ENCODE assay signal across 1 cellular context in the genomic region with DNA sequence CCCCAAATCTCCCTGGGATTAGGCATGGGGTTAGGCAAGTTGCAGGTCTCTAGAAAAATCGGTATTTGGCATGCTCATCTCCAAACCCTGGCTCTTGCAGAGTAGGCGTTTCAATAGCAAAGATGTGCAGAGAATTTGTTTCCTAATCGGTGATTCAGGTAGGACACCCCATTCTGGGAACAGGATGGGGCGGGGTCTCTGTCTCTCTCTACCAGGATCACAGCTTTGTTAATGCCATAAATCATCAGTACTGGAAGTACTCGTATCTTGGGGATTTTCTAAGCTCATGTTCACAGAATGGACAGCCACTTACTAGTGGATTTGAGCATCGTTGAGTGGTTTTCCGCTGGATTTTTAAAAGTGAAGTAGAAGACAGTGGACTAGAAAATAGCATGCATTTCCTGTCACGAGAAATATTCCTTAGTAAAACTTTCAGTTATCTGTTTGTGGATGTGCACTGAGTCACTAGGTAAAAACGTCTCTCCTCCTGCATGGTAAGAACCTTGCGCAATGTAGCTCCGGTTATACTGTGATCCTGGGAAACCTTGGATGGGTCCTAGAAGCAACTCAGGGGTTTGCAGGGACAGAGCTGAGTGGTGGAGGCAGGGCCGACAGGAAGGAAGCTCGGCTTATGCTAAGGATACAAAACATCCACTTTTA.
TF ChIP-seq lines count a peak whose summit lies in the region.

No MANE protein-coding gene starts in this region.

TF ChIP-seq in HepG2, 621 proteins besides CTCF, POLR2A, EP300 and RAD21:
- TF ChIP-seq MXD4 (CRISPR knock-in tag; IDR thresholded peaks at IDR 0.05) (0 out of 2 replicates have a peak, but pooled peaks have one; percentile 36), NR2F6 (IDR thresholded peaks at IDR 0.05) (no peak), NR2F6 (CRISPR knock-in tag; IDR thresholded peaks at IDR 0.05) (0 out of 2 replicates have a peak, but pooled peaks have one; percentile 1), ZNF143 (CRISPR knock-in tag; IDR thresholded peaks at IDR 0.05) (no peak), U2AF2 (IDR thresholded peaks at IDR 0.05; ENCODE audit: low read depth, low read length) (no peak), HMG20A (CRISPR knock-in tag; IDR thresholded peaks at IDR 0.05; ENCODE audit: borderline replicate concordance) (peak; percentile 16; the same call in 1 of the 2 replicates), BCL6 (CRISPR knock-in tag; IDR thresholded peaks at IDR 0.05) (peak; percentile 26; the same call in 1 of the 2 replicates), ZNF296 (CRISPR knock-in tag; conservative IDR thresholded peaks at IDR 0.05) (no peak), ZNF672 (CRISPR knock-in tag; IDR thresholded peaks at IDR 0.05) (no peak), PHF21A (CRISPR knock-in tag; IDR thresholded peaks at IDR 0.05) (0 out of 2 replicates have a peak, but pooled peaks have one; percentile 39), DMAP1 (CRISPR knock-in tag; IDR thresholded peaks at IDR 0.05) (no peak), FOXA3 (CRISPR knock-in tag; IDR thresholded peaks at IDR 0.05) (0 out of 2 replicates have a peak, but pooled peaks have one; percentile 22), ELF3 (CRISPR knock-in tag; IDR thresholded peaks at IDR 0.05) (0 out of 2 replicates have a peak, but pooled peaks have one; percentile 27), RXRB (CRISPR knock-in tag; IDR thresholded peaks at IDR 0.05; ENCODE audit: borderline replicate concordance) (peak; percentile 28; the same call in 1 of the 2 replicates), GATAD2A (CRISPR knock-in tag; IDR thresholded peaks at IDR 0.05) (peak; percentile 77), RFX1 (IDR thresholded peaks at IDR 0.05) (no peak), FOSL2 (CRISPR knock-in tag; IDR thresholded peaks at IDR 0.05) (peak; percentile 86), NRL (CRISPR knock-in tag; IDR thresholded peaks at IDR 0.05; ENCODE audit: borderline replicate concordance) (no peak), CEBPG (CRISPR knock-in tag; IDR thresholded peaks at IDR 0.05) (peak; percentile 97), CAMTA2 (CRISPR knock-in tag; IDR thresholded peaks at IDR 0.05; ENCODE audit: borderline replicate concordance) (no peak), ZNF614 (CRISPR knock-in tag; IDR thresholded peaks at IDR 0.05; ENCODE audit: borderline replicate concordance) (0 out of 2 replicates have a peak, but pooled peaks have one; percentile 24), SAP130 (CRISPR knock-in tag; IDR thresholded peaks at IDR 0.05; ENCODE audit: low read depth) (peak; percentile 72), CEBPB (IDR thresholded peaks at IDR 0.05; ENCODE audit: borderline replicate concordance, low read depth, low read length) (peak; percentile 96), SMC3 (IDR thresholded peaks at IDR 0.05; ENCODE audit: low read length) (peak; percentile 10; the same call in 1 of the 2 replicates), SOX13 (IDR thresholded peaks at IDR 0.05) (no peak), SOX13 (CRISPR knock-in tag; conservative IDR thresholded peaks at IDR 0.05 in 1 of 2, IDR thresholded peaks at IDR 0.05 in 1 of 2) (peak in 1 of 2 experiments; percentile 22; a peak in 1 of 4 replicates), REXO4 (CRISPR knock-in tag; IDR thresholded peaks at IDR 0.05; ENCODE audit: borderline replicate concordance) (no peak), ETV5 (CRISPR knock-in tag; IDR thresholded peaks at IDR 0.05; ENCODE audit: borderline replicate concordance) (peak; percentile 27; the same call in 1 of the 2 replicates), POLR2AphosphoS5 (IDR thresholded peaks at IDR 0.05; ENCODE audit: low read depth, low read length) (no peak), ZNF12 (CRISPR knock-in tag; IDR thresholded peaks at IDR 0.05) (peak; percentile 55; the same call in 1 of the 2 replicates)
- TF ChIP-seq, protein P1, sequence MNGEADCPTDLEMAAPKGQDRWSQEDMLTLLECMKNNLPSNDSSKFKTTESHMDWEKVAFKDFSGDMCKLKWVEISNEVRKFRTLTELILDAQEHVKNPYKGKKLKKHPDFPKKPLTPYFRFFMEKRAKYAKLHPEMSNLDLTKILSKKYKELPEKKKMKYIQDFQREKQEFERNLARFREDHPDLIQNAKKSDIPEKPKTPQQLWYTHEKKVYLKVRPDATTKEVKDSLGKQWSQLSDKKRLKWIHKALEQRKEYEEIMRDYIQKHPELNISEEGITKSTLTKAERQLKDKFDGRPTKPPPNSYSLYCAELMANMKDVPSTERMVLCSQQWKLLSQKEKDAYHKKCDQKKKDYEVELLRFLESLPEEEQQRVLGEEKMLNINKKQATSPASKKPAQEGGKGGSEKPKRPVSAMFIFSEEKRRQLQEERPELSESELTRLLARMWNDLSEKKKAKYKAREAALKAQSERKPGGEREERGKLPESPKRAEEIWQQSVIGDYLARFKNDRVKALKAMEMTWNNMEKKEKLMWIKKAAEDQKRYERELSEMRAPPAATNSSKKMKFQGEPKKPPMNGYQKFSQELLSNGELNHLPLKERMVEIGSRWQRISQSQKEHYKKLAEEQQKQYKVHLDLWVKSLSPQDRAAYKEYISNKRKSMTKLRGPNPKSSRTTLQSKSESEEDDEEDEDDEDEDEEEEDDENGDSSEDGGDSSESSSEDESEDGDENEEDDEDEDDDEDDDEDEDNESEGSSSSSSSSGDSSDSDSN (CRISPR knock-in tag; IDR thresholded peaks at IDR 0.05) = 0 out of 2 replicates have a peak, but pooled peaks have one; percentile 3
- TF ChIP-seq, protein P2, sequence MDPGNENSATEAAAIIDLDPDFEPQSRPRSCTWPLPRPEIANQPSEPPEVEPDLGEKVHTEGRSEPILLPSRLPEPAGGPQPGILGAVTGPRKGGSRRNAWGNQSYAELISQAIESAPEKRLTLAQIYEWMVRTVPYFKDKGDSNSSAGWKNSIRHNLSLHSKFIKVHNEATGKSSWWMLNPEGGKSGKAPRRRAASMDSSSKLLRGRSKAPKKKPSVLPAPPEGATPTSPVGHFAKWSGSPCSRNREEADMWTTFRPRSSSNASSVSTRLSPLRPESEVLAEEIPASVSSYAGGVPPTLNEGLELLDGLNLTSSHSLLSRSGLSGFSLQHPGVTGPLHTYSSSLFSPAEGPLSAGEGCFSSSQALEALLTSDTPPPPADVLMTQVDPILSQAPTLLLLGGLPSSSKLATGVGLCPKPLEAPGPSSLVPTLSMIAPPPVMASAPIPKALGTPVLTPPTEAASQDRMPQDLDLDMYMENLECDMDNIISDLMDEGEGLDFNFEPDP (CRISPR knock-in tag; conservative IDR thresholded peaks at IDR 0.05) = 0 out of 2 replicates have a peak, but pooled peaks have one; percentile 53
- TF ChIP-seq, protein P3, sequence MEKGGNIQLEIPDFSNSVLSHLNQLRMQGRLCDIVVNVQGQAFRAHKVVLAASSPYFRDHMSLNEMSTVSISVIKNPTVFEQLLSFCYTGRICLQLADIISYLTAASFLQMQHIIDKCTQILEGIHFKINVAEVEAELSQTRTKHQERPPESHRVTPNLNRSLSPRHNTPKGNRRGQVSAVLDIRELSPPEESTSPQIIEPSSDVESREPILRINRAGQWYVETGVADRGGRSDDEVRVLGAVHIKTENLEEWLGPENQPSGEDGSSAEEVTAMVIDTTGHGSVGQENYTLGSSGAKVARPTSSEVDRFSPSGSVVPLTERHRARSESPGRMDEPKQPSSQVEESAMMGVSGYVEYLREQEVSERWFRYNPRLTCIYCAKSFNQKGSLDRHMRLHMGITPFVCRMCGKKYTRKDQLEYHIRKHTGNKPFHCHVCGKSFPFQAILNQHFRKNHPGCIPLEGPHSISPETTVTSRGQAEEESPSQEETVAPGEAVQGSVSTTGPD (CRISPR knock-in tag; IDR thresholded peaks at IDR 0.05) = no peak
- TF ChIP-seq, protein P4, sequence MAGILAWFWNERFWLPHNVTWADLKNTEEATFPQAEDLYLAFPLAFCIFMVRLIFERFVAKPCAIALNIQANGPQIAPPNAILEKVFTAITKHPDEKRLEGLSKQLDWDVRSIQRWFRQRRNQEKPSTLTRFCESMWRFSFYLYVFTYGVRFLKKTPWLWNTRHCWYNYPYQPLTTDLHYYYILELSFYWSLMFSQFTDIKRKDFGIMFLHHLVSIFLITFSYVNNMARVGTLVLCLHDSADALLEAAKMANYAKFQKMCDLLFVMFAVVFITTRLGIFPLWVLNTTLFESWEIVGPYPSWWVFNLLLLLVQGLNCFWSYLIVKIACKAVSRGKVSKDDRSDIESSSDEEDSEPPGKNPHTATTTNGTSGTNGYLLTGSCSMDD (CRISPR knock-in tag; IDR thresholded peaks at IDR 0.05) = no peak
- TF ChIP-seq, protein P5, sequence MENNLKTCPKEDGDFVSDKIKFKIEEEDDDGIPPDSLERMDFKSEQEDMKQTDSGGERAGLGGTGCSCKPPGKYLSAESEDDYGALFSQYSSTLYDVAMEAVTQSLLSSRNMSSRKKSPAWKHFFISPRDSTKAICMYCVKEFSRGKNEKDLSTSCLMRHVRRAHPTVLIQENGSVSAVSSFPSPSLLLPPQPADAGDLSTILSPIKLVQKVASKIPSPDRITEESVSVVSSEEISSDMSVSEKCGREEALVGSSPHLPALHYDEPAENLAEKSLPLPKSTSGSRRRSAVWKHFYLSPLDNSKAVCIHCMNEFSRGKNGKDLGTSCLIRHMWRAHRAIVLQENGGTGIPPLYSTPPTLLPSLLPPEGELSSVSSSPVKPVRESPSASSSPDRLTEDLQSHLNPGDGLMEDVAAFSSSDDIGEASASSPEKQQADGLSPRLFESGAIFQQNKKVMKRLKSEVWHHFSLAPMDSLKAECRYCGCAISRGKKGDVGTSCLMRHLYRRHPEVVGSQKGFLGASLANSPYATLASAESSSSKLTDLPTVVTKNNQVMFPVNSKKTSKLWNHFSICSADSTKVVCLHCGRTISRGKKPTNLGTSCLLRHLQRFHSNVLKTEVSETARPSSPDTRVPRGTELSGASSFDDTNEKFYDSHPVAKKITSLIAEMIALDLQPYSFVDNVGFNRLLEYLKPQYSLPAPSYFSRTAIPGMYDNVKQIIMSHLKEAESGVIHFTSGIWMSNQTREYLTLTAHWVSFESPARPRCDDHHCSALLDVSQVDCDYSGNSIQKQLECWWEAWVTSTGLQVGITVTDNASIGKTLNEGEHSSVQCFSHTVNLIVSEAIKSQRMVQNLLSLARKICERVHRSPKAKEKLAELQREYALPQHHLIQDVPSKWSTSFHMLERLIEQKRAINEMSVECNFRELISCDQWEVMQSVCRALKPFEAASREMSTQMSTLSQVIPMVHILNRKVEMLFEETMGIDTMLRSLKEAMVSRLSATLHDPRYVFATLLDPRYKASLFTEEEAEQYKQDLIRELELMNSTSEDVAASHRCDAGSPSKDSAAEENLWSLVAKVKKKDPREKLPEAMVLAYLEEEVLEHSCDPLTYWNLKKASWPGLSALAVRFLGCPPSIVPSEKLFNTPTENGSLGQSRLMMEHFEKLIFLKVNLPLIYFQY (CRISPR knock-in tag; IDR thresholded peaks at IDR 0.05; ENCODE audit: borderline replicate concordance) = no peak
- TF ChIP-seq, protein P6, sequence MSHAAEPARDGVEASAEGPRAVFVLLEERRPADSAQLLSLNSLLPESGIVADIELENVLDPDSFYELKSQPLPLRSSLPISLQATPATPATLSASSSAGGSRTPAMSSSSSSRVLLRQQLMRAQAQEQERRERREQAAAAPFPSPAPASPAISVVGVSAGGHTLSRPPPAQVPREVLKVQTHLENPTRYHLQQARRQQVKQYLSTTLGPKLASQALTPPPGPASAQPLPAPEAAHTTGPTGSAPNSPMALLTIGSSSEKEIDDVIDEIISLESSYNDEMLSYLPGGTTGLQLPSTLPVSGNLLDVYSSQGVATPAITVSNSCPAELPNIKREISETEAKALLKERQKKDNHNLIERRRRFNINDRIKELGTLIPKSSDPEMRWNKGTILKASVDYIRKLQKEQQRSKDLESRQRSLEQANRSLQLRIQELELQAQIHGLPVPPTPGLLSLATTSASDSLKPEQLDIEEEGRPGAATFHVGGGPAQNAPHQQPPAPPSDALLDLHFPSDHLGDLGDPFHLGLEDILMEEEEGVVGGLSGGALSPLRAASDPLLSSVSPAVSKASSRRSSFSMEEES (CRISPR knock-in tag; IDR thresholded peaks at IDR 0.05) = 0 out of 2 replicates have a peak, but pooled peaks have one; percentile 12
- TF ChIP-seq, protein P7, sequence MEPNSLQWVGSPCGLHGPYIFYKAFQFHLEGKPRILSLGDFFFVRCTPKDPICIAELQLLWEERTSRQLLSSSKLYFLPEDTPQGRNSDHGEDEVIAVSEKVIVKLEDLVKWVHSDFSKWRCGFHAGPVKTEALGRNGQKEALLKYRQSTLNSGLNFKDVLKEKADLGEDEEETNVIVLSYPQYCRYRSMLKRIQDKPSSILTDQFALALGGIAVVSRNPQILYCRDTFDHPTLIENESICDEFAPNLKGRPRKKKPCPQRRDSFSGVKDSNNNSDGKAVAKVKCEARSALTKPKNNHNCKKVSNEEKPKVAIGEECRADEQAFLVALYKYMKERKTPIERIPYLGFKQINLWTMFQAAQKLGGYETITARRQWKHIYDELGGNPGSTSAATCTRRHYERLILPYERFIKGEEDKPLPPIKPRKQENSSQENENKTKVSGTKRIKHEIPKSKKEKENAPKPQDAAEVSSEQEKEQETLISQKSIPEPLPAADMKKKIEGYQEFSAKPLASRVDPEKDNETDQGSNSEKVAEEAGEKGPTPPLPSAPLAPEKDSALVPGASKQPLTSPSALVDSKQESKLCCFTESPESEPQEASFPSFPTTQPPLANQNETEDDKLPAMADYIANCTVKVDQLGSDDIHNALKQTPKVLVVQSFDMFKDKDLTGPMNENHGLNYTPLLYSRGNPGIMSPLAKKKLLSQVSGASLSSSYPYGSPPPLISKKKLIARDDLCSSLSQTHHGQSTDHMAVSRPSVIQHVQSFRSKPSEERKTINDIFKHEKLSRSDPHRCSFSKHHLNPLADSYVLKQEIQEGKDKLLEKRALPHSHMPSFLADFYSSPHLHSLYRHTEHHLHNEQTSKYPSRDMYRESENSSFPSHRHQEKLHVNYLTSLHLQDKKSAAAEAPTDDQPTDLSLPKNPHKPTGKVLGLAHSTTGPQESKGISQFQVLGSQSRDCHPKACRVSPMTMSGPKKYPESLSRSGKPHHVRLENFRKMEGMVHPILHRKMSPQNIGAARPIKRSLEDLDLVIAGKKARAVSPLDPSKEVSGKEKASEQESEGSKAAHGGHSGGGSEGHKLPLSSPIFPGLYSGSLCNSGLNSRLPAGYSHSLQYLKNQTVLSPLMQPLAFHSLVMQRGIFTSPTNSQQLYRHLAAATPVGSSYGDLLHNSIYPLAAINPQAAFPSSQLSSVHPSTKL (CRISPR knock-in tag; IDR thresholded peaks at IDR 0.05) = peak; percentile 62
